Comparison of ENCODE assay signal across 33 cellular contexts in genomic region chr7:63105978-63106377, GRCh38.
DNase-seq lines count a peak whose midpoint lies in the region; ATAC-seq, FAIRE-seq and TF ChIP-seq lines count a peak whose summit lies in the region.
"Had no signal": no experiment of that assay in that cellular context is flagged by ENCODE, and none has a peak within 500 bp of the region (broad histone marks: within the 10 kb centered on the region; RNA-seq: fewer than 3 reads in every experiment).

No MANE protein-coding gene starts in this region.

- WGBS in HepG2 (ENCODE audit: low lambda C conversion rate) = 72% methylated on average over 2 of the region's 4 CpGs
- WGBS in right lobe of liver (ENCODE audit: insufficient coverage, low coverage, low lambda C conversion rate, missing lambda C conversion rate) = 50% methylated on average over 1 of the region's 4 CpGs

- no TSS peak for BruUV-seq in HepG2 (replicated peaks; lab: Mats Ljungman, UMichigan)

- H3K4me3 ChIP-seq in HepG2 (replicated peaks in 1 of 3; ENCODE audit: insufficient read depth in 1 of 3, low read depth in 2 of 3, low read length in 3 of 3) (no peak overlapping the region), right lobe of liver (no peak overlapping the region)
- H3K4me3 ChIP-seq: A549; BLaER1; BLaER1 treated with 17β-estradiol and CSF1 and Interleukin-3, amounts not matched to agents 10 nM and 100 nM had no signal

- no peak for TF ChIP-seq POLR2A in HepG2 (IDR thresholded peaks at IDR 0.05; ENCODE audit: insufficient read depth in 1 of 2, low read depth in 2 of 2, low read length in 2 of 2)
- TF ChIP-seq POLR2A in right lobe of liver (IDR thresholded peaks at IDR 0.05) = no peak

- no peak overlapping the region for H3K4me2 ChIP-seq in HepG2 (ENCODE audit: low read depth, low read length)
- H3K4me2 ChIP-seq: A549; BLaER1; BLaER1 treated with 17β-estradiol and CSF1 and Interleukin-3, amounts not matched to agents 10 nM and 100 nM had no signal

- in situ Hi-C loops in HepG2 (cut with HindIII; ENCODE audit: extremely low pct_ligation_motif_present, low pct_unique_long_range_greater_than_20kb) = no loop called here

- TF ChIP-seq RAD21 in HepG2 (CRISPR knock-in tag; IDR thresholded peaks at IDR 0.05) = no peak

- TF ChIP-seq EP300 in HepG2 (IDR thresholded peaks at IDR 0.05; ENCODE audit: low read depth in 2 of 2, low read length in 2 of 2) (no peak), HepG2 (CRISPR knock-in tag; IDR thresholded peaks at IDR 0.05; ENCODE audit: borderline replicate concordance) (no peak)

- DNase-seq in HepG2 (ENCODE audit: low spot score) (no peak), right lobe of liver (no peak), osteocyte (ENCODE audit: extremely low spot score, unreplicated experiment) (peak; percentile 67)
- DNase-seq in activated T-helper 2 cell treated with anti-CD3 and anti-CD28 coated beads, Interferon-gamma antibody, Interleukin-2, Interleukin-4, amounts not matched to agents 10 μg/mL and 5 μg/mL and 100 μg/mL, durations not matched to agents 14 hours and 24 hours and 36 hours (ENCODE audit: low spot score) = no peak
- DNase-seq: 8988T; ACHN; AML-193; BE2C; C1 segment of cervical spinal cord; Caco-2; Calu3; CD4-positive, alpha-beta memory T cell; CD4-positive, alpha-beta T cell; CD4-positive, CD25-positive, alpha-beta regulatory T cell; CD8-positive, alpha-beta memory T cell; CD8-positive, alpha-beta T cell; COR-L47; DMS 273 treated with DMSO at 0.1 percent for 48 hours; DMS153; DMS53; DMS79; DMS79 treated with DMSO at 0.1 percent for 48 hours; DND-41; EL had no signal

- H3K9me3 Mint-ChIP-seq in osteocyte (ENCODE audit: unreplicated experiment) = peaks cover 59% of the 10 kb centered on the region
- H3K9me3 Mint-ChIP-seq in activated T-helper 2 cell treated with anti-CD3 and anti-CD28 coated beads, Interferon-gamma antibody, Interleukin-2, Interleukin-4, amounts not matched to agents 10 μg/mL and 5 μg/mL and 100 μg/mL, durations not matched to agents 14 hours and 24 hours and 36 hours = peaks cover 60% of the 10 kb centered on the region

- intact Hi-C loops in HepG2 (cut with micrococcal nuclease; ENCODE audit: unreplicated experiment) (no loop called here), right lobe of liver (cut with DNase I) (no loop called here)
- intact Hi-C loops in activated T-helper 2 cell treated with anti-CD3 and anti-CD28 coated beads, Interferon-gamma antibody, Interleukin-2, Interleukin-4, amounts not matched to agents 10 μg/mL and 5 μg/mL and 100 μg/mL, durations not matched to agents 14 hours and 24 hours and 36 hours (cut with micrococcal nuclease) = no loop called here

- POLR2A ChIA-PET in HepG2 (lab: Yijun Ruan, JAX) = no interaction called here

- H3K9ac ChIP-seq in HepG2 (ENCODE audit: insufficient read depth, low read depth, low read length) = no peak overlapping the region
- H3K9ac ChIP-seq: BLaER1; BLaER1 treated with 17β-estradiol and CSF1 and Interleukin-3, amounts not matched to agents 10 nM and 100 nM had no signal

- TF ChIP-seq CTCF in HepG2 (CRISPR knock-in tag; IDR thresholded peaks at IDR 0.05) (no peak), right lobe of liver (IDR thresholded peaks at IDR 0.05) (no peak), osteocyte (IDR thresholded peaks at IDR 0.05) (no peak)

- H3K9me3 ChIP-seq in HepG2 (ENCODE audit: low read length) (peaks cover 90% of the 10 kb centered on the region), right lobe of liver (no peaks in the 10 kb centered on the region)
- H3K9me3 ChIP-seq: BE2C had no signal

- H3K4me1 Mint-ChIP-seq in osteocyte (ENCODE audit: unreplicated experiment) = no peaks in the 10 kb centered on the region
- H3K4me1 Mint-ChIP-seq in activated T-helper 2 cell treated with anti-CD3 and anti-CD28 coated beads, Interferon-gamma antibody, Interleukin-2, Interleukin-4, amounts not matched to agents 10 μg/mL and 5 μg/mL and 100 μg/mL, durations not matched to agents 14 hours and 24 hours and 36 hours (ENCODE audit: low read depth) = no peaks in the 10 kb centered on the region
- H3K4me1 Mint-ChIP-seq: B cell; CD14-positive monocyte; CD4-positive, alpha-beta memory T cell; CD4-positive, CD25-positive, alpha-beta regulatory T cell; CD8-positive, alpha-beta memory T cell had no signal

- no peaks in the 10 kb centered on the region for H4K20me1 ChIP-seq in HepG2 (ENCODE audit: insufficient read depth, low read length)
- H4K20me1 ChIP-seq: BLaER1; BLaER1 treated with 17β-estradiol and CSF1 and Interleukin-3, amounts not matched to agents 10 nM and 100 nM had no signal

- H3K27ac ChIP-seq in HepG2 (ENCODE audit: extremely low read length, insufficient read depth, low read length) = no peak overlapping the region
- H3K27ac ChIP-seq in right lobe of liver = no peak overlapping the region
- H3K27ac ChIP-seq: 22Rv1; A549; BLaER1; BLaER1 treated with 17β-estradiol and CSF1 and Interleukin-3, amounts not matched to agents 10 nM and 100 nM; C4-2B had no signal

- H3K4me1 ChIP-seq in HepG2 (ENCODE audit: insufficient read depth, low read length) = no peaks in the 10 kb centered on the region
- no peaks in the 10 kb centered on the region for H3K4me1 ChIP-seq in right lobe of liver
- H3K4me1 ChIP-seq: A549; BE2C; BLaER1; BLaER1 treated with 17β-estradiol and CSF1 and Interleukin-3, amounts not matched to agents 10 nM and 100 nM; Caco-2 had no signal

- no peaks in the 10 kb centered on the region for H3K27me3 Mint-ChIP-seq in osteocyte (ENCODE audit: unreplicated experiment)
- no peaks in the 10 kb centered on the region for H3K27me3 Mint-ChIP-seq in activated T-helper 2 cell treated with anti-CD3 and anti-CD28 coated beads, Interferon-gamma antibody, Interleukin-2, Interleukin-4, amounts not matched to agents 10 μg/mL and 5 μg/mL and 100 μg/mL, durations not matched to agents 14 hours and 24 hours and 36 hours (ENCODE audit: low read depth)
- H3K27me3 Mint-ChIP-seq: B cell; CD4-positive, alpha-beta memory T cell; CD4-positive, alpha-beta T cell; CD4-positive, CD25-positive, alpha-beta regulatory T cell had no signal

- no peak overlapping the region for H3K27ac Mint-ChIP-seq in osteocyte (ENCODE audit: unreplicated experiment)
- no peak overlapping the region for H3K27ac Mint-ChIP-seq in activated T-helper 2 cell treated with anti-CD3 and anti-CD28 coated beads, Interferon-gamma antibody, Interleukin-2, Interleukin-4, amounts not matched to agents 10 μg/mL and 5 μg/mL and 100 μg/mL, durations not matched to agents 14 hours and 24 hours and 36 hours
- H3K27ac Mint-ChIP-seq: B cell; CD14-positive monocyte; CD4-positive, alpha-beta memory T cell; CD4-positive, alpha-beta T cell; CD4-positive, CD25-positive, alpha-beta regulatory T cell; CD8-positive, alpha-beta memory T cell; CD8-positive, alpha-beta T cell had no signal

- no peak for FAIRE-seq in HepG2 (lab: Jason Lieb, UNC)
- FAIRE-seq: A204.1, A549, D721Med had no signal

- CTCF ChIA-PET in HepG2 (lab: Yijun Ruan, JAX; ENCODE audit: low intra/inter-chr PET ratio, low total read pairs) = no interaction called here

- no peak for ATAC-seq in HepG2
- ATAC-seq in right lobe of liver = no peak
- ATAC-seq: A549; CD8-positive, alpha-beta T cell had no signal

- H3K36me3 Mint-ChIP-seq in osteocyte (ENCODE audit: unreplicated experiment) = no peaks in the 10 kb centered on the region
- no peaks in the 10 kb centered on the region for H3K36me3 Mint-ChIP-seq in activated T-helper 2 cell treated with anti-CD3 and anti-CD28 coated beads, Interferon-gamma antibody, Interleukin-2, Interleukin-4, amounts not matched to agents 10 μg/mL and 5 μg/mL and 100 μg/mL, durations not matched to agents 14 hours and 24 hours and 36 hours (ENCODE audit: low read depth)
- H3K36me3 Mint-ChIP-seq: CD14-positive monocyte; CD4-positive, CD25-positive, alpha-beta regulatory T cell; CD8-positive, alpha-beta T cell had no signal

- no peak overlapping the region for H2AFZ ChIP-seq in HepG2 (ENCODE audit: low read length)

- no peak overlapping the region for H3K4me3 Mint-ChIP-seq in osteocyte (ENCODE audit: unreplicated experiment)
- H3K4me3 Mint-ChIP-seq in activated T-helper 2 cell treated with anti-CD3 and anti-CD28 coated beads, Interferon-gamma antibody, Interleukin-2, Interleukin-4, amounts not matched to agents 10 μg/mL and 5 μg/mL and 100 μg/mL, durations not matched to agents 14 hours and 24 hours and 36 hours (ENCODE audit: low read depth) = no peak overlapping the region
- H3K4me3 Mint-ChIP-seq: B cell; CD14-positive monocyte; CD4-positive, alpha-beta memory T cell; CD4-positive, alpha-beta T cell; CD4-positive, CD25-positive, alpha-beta regulatory T cell; CD8-positive, alpha-beta memory T cell; CD8-positive, alpha-beta T cell had no signal

- H3K27me3 ChIP-seq in HepG2 (ENCODE audit: control insufficient read depth in 1 of 2, insufficient read depth in 2 of 2, low read length in 2 of 2) (no peaks in the 10 kb centered on the region), right lobe of liver (no peaks in the 10 kb centered on the region)
- H3K27me3 ChIP-seq: BE2C; BLaER1; BLaER1 treated with 17β-estradiol and CSF1 and Interleukin-3, amounts not matched to agents 10 nM and 100 nM had no signal

- H3K36me3 ChIP-seq in HepG2 (replicated peaks in 1 of 2; ENCODE audit: control insufficient read depth in 1 of 2, insufficient read depth in 2 of 2, low read length in 2 of 2) (no peaks in the 10 kb centered on the region), right lobe of liver (no peaks in the 10 kb centered on the region)
- H3K36me3 ChIP-seq: BE2C; BLaER1; BLaER1 treated with 17β-estradiol and CSF1 and Interleukin-3, amounts not matched to agents 10 nM and 100 nM had no signal

- H3K79me2 ChIP-seq in HepG2 (ENCODE audit: insufficient read depth, low read length) = no peaks in the 10 kb centered on the region

TF ChIP-seq in HepG2, 621 proteins besides CTCF, POLR2A, EP300 and RAD21:
- TF ChIP-seq FOXK1 (CRISPR knock-in tag; IDR thresholded peaks at IDR 0.05; ENCODE audit: borderline replicate concordance, low read depth) (no peak), ZFP41 (CRISPR knock-in tag; IDR thresholded peaks at IDR 0.05; ENCODE audit: borderline replicate concordance) (no peak), ZNF337 (CRISPR knock-in tag; IDR thresholded peaks at IDR 0.05; ENCODE audit: borderline replicate concordance, low read depth) (no peak), ATF7 (IDR thresholded peaks at IDR 0.05) (peak; percentile 92), ATF7 (CRISPR knock-in tag; IDR thresholded peaks at IDR 0.05) (no peak), ZNF883 (CRISPR knock-in tag; IDR thresholded peaks at IDR 0.05; ENCODE audit: not compliant biosample characterization) (no peak), CREB1 (IDR thresholded peaks at IDR 0.05) (peak; percentile 92), CREB1 (CRISPR knock-in tag; IDR thresholded peaks at IDR 0.05) (no peak), SP4 (CRISPR knock-in tag; IDR thresholded peaks at IDR 0.05) (no peak), ZNF138 (CRISPR knock-in tag; IDR thresholded peaks at IDR 0.05; ENCODE audit: low read depth) (no peak)
